Comparison of ENCODE assay signal across 23 cellular contexts in the genomic region with DNA sequence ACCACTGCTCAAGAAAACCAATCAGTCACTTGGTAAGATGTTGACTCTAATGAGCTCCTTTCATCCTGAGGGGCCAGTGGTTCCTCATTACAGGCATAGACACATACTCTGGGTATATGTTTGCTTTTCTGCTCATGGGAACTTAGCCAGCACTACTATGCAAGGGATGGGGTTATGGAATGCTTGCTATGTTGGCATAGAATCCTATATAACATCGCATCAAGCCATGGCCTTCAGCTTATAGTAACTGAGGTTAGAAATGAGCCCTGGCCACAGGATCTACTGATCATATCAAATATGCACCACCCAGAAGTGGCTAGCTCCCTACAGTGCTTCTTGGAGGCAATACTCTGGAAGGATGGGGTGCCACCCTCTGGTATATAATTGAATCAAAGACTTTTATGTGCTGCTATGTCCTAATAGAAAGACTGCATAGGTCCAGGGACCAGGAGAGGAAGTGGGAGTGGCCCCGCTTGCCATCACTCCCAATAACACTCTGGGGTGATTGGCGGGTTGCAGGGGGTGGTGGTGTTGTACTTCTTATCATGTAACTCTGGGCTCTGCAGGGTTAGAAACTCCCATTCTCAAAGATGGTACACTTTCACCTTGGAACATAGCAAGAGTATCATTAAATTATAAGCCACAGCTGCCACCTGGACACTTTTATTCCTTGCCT.
DNase-seq lines count a peak whose midpoint lies in the region; ATAC-seq, FAIRE-seq and TF ChIP-seq lines count a peak whose summit lies in the region.
"Had no signal": no experiment of that assay in that cellular context is flagged by ENCODE, and none has a peak within 500 bp of the region (broad histone marks: within the 10 kb centered on the region; RNA-seq: fewer than 3 reads in every experiment).

No MANE protein-coding gene starts in this region.

- FAIRE-seq in bronchial epithelial cell (lab: Jason Lieb, UNC) (peak; percentile 50), keratinocyte (lab: Jason Lieb, UNC) (no peak)
- FAIRE-seq: astrocyte had no signal

- H3K36me3 Mint-ChIP-seq in GM23338 (ENCODE audit: low read depth), result no peaks in the 10 kb centered on the region
- no peaks in the 10 kb centered on the region for H3K36me3 Mint-ChIP-seq in activated CD4-positive, alpha-beta memory T cell treated with anti-CD3 and anti-CD28 coated beads for 36 hours
- H3K36me3 Mint-ChIP-seq: activated naive CD4-positive, alpha-beta T cell treated with anti-CD3 and anti-CD28 coated beads, Interleukin-2, amount 10 ng/mL, durations not matched to agents 7 days and 5 days had no signal

- H3K9me1 ChIP-seq in keratinocyte (ENCODE audit: control insufficient read depth, extremely low read depth, insufficient read depth, low read length), result no peaks in the 10 kb centered on the region

- intact Hi-C loops in esophagus squamous epithelium (cut with DNase I), result no loop called here
- intact Hi-C loops in activated CD4-positive, alpha-beta memory T cell treated with anti-CD3 and anti-CD28 coated beads for 36 hours (cut with micrococcal nuclease), result no loop called here

- no peak for TF ChIP-seq POLR2A in esophagus squamous epithelium (IDR thresholded peaks at IDR 0.05)

- no peak overlapping the region for H3K9ac ChIP-seq in keratinocyte (ENCODE audit: control insufficient read depth, extremely low read depth, insufficient read depth, low read length)

- POLR2A ChIA-PET in activated CD4-positive, alpha-beta memory T cell treated with anti-CD3 and anti-CD28 coated beads for 36 hours (lab: Charles Lee), result no interaction called here

- H3K9me3 ChIP-seq in keratinocyte (ENCODE audit: control insufficient read depth, low read depth, low read length), result no peaks in the 10 kb centered on the region
- no peaks in the 10 kb centered on the region for H3K9me3 ChIP-seq in esophagus squamous epithelium
- H3K9me3 ChIP-seq: esophagus muscularis mucosa, thyroid gland had no signal

- no peaks in the 10 kb centered on the region for H3K4me1 Mint-ChIP-seq in GM23338
- H3K4me1 Mint-ChIP-seq in activated CD4-positive, alpha-beta memory T cell treated with anti-CD3 and anti-CD28 coated beads for 36 hours (ENCODE audit: low read depth), result no peaks in the 10 kb centered on the region
- H3K4me1 Mint-ChIP-seq: activated naive CD4-positive, alpha-beta T cell treated with anti-CD3 and anti-CD28 coated beads, Interleukin-2, amount 10 ng/mL, durations not matched to agents 7 days and 5 days had no signal

- no peaks in the 10 kb centered on the region for H3K36me3 ChIP-seq in GM23338 (ENCODE audit: insufficient read depth)
- H3K36me3 ChIP-seq in bronchial epithelial cell (ENCODE audit: control insufficient read depth, insufficient read depth, low read length), result no peaks in the 10 kb centered on the region
- H3K36me3 ChIP-seq in keratinocyte (ENCODE audit: control insufficient read depth in 2 of 2, extremely low read depth in 1 of 2, insufficient read depth in 2 of 2, low read length in 2 of 2), result no peaks in the 10 kb centered on the region
- H3K36me3 ChIP-seq in esophagus squamous epithelium, result no peaks in the 10 kb centered on the region
- H3K36me3 ChIP-seq: esophagus muscularis mucosa, thyroid gland had no signal

- WGBS in esophagus squamous epithelium, 2 donors, result 84 to 85% methylated on average over 3 of the region's 3 CpGs

- H3K27me3 Mint-ChIP-seq in GM23338 (ENCODE audit: insufficient read depth, low read depth, poor library complexity), result no peaks in the 10 kb centered on the region
- peaks cover 3% of the 10 kb centered on the region for H3K27me3 Mint-ChIP-seq in activated CD4-positive, alpha-beta memory T cell treated with anti-CD3 and anti-CD28 coated beads for 36 hours

- H3K27ac Mint-ChIP-seq in GM23338, result no peak overlapping the region
- H3K27ac Mint-ChIP-seq in activated CD4-positive, alpha-beta memory T cell treated with anti-CD3 and anti-CD28 coated beads for 36 hours, result no peak overlapping the region
- H3K27ac Mint-ChIP-seq: activated naive CD4-positive, alpha-beta T cell treated with anti-CD3 and anti-CD28 coated beads, Interleukin-2, amount 10 ng/mL, durations not matched to agents 7 days and 5 days; activated T-cell treated with anti-CD3 and anti-CD28 coated beads, Interleukin-2, amount 50 U/mL, for 72 hours; effector memory CD8-positive, alpha-beta T cell had no signal

- no peak overlapping the region for H3K4me3 Mint-ChIP-seq in GM23338
- no peak overlapping the region for H3K4me3 Mint-ChIP-seq in activated CD4-positive, alpha-beta memory T cell treated with anti-CD3 and anti-CD28 coated beads for 36 hours
- H3K4me3 Mint-ChIP-seq: activated naive CD4-positive, alpha-beta T cell treated with anti-CD3 and anti-CD28 coated beads, Interleukin-2, amount 10 ng/mL, durations not matched to agents 7 days and 5 days; activated T-cell treated with anti-CD3 and anti-CD28 coated beads, Interleukin-2, amount 50 U/mL, for 72 hours; effector memory CD8-positive, alpha-beta T cell had no signal

- H3K4me1 ChIP-seq in GM23338 (ENCODE audit: insufficient read depth), result no peaks in the 10 kb centered on the region
- peaks cover 27% of the 10 kb centered on the region for H3K4me1 ChIP-seq in keratinocyte (ENCODE audit: control insufficient read depth, extremely low read depth, insufficient read depth, low read length)
- H3K4me1 ChIP-seq in esophagus squamous epithelium, result peaks cover 9 to 67% (median 39%) of the 10 kb centered on the region in 3 donors

- no peak overlapping the region for H3K4me3 ChIP-seq in GM23338
- no peak overlapping the region for H3K4me3 ChIP-seq in bronchial epithelial cell (ENCODE audit: low read depth, low read length)
- no peak overlapping the region for H3K4me3 ChIP-seq in keratinocyte (ENCODE audit: control insufficient read depth in 2 of 3, extremely low read depth in 1 of 3, insufficient read depth in 2 of 3, low read depth in 1 of 3, low read length in 3 of 3)
- H3K4me3 ChIP-seq in esophagus squamous epithelium, result no peak overlapping the region
- H3K4me3 ChIP-seq: esophagus muscularis mucosa, thyroid gland had no signal

- H3K79me2 ChIP-seq in GM23338 (replicated peaks; ENCODE audit: insufficient read depth) (no peaks in the 10 kb centered on the region), keratinocyte (ENCODE audit: control insufficient read depth, insufficient read depth, low read length) (no peaks in the 10 kb centered on the region)

- no peaks in the 10 kb centered on the region for H4K20me1 ChIP-seq in GM23338 (replicated peaks; ENCODE audit: insufficient read depth)
- no peaks in the 10 kb centered on the region for H4K20me1 ChIP-seq in keratinocyte (ENCODE audit: control insufficient read depth, extremely low read depth, insufficient read depth, low read length)

- H3F3A ChIP-seq in GM23338 (replicated peaks; ENCODE audit: low read depth), result no peaks in the 10 kb centered on the region

- CTCF ChIA-PET in activated CD4-positive, alpha-beta memory T cell treated with anti-CD3 and anti-CD28 coated beads for 36 hours (lab: Charles Lee), result no interaction called here

- no peak for DNase-seq in GM23338 (ENCODE audit: low spot score)
- peak; percentile 38 for DNase-seq in MV-4-11 (lab: John Stamatoyannopoulos, UW)
- DNase-seq in bronchial epithelial cell (ENCODE audit: low read depth), result peak; percentile 44
- DNase-seq in keratinocyte (ENCODE audit: low read depth, low spot score), result peak; percentile 19
- no peak for DNase-seq in esophagus squamous epithelium (lab: John Stamatoyannopoulos, UW)
- DNase-seq in activated CD4-positive, alpha-beta memory T cell treated with anti-CD3 and anti-CD28 coated beads for 36 hours, result no peak
- no peak for DNase-seq in stimulated activated naive CD4-positive, alpha-beta T cell treated with Interleukin-2 at 50 U/mL for 16 hours (lab: John Stamatoyannopoulos, UW)
- DNase-seq: activated naive CD4-positive, alpha-beta T cell treated with anti-CD3 and anti-CD28 coated beads, Interleukin-2, amount 10 ng/mL, durations not matched to agents 7 days and 5 days; activated T-cell treated with anti-CD3 and anti-CD28 coated beads, Interleukin-2, amount 50 U/mL, for 72 hours; DMS53; effector memory CD8-positive, alpha-beta T cell; left cardiac atrium; mesenchymal stem cell; NCI-H146; NCI-H2171; NCI-H526 treated with DMSO at 0.1 percent for 48 hours; RPMI8226; stimulated activated CD4-positive, alpha-beta T cell treated with anti-CD3 and anti-CD28 coated beads, Interleukin-2, amount 100 ng/mL, for 48 hours; stimulated activated naive CD4-positive, alpha-beta T cell; SW 1271; thyroid gland had no signal

- ATAC-seq in GM23338, result no peak
- ATAC-seq: activated T-cell treated with anti-CD3 and anti-CD28 coated beads, Interleukin-2, amount 50 U/mL, for 72 hours; effector memory CD8-positive, alpha-beta T cell; left cardiac atrium had no signal

- dilution Hi-C loops in keratinocyte (cut with MboI; ENCODE audit: extremely low pct_ligation_motif_present, low sequenced_read_pairs), result no loop called here

- H3K27ac ChIP-seq in GM23338 (ENCODE audit: low read depth) (no peak overlapping the region), keratinocyte (ENCODE audit: control insufficient read depth, insufficient read depth, low read length) (no peak overlapping the region), esophagus squamous epithelium (no peak overlapping the region)
- H3K27ac ChIP-seq: thyroid gland had no signal

- H2AFZ ChIP-seq in GM23338 (peak overlapping the region; percentile 28; the same call in 1 of the 2 replicates), keratinocyte (ENCODE audit: control insufficient read depth, low read length) (no peak overlapping the region)

- H3K9me2 ChIP-seq in GM23338 (ENCODE audit: insufficient read depth), result peaks cover 9% of the 10 kb centered on the region; the same call in 1 of the 2 replicates

- no peaks in the 10 kb centered on the region for H3K27me3 ChIP-seq in GM23338 (ENCODE audit: insufficient read depth)
- no peaks in the 10 kb centered on the region for H3K27me3 ChIP-seq in bronchial epithelial cell (ENCODE audit: control insufficient read depth, insufficient read depth, low read length)
- no peaks in the 10 kb centered on the region for H3K27me3 ChIP-seq in keratinocyte (ENCODE audit: control insufficient read depth, extremely low read depth, insufficient read depth, low read length)
- H3K27me3 ChIP-seq in esophagus squamous epithelium, result no peaks in the 10 kb centered on the region
- H3K27me3 ChIP-seq: esophagus muscularis mucosa, thyroid gland had no signal

- H3K4me2 ChIP-seq in GM23338, result no peak overlapping the region
- H3K4me2 ChIP-seq in keratinocyte (ENCODE audit: control insufficient read depth, extremely low read depth, insufficient read depth, low read depth, low read length), result no peak overlapping the region

- H3K9me3 Mint-ChIP-seq in GM23338, result no peaks in the 10 kb centered on the region
- H3K9me3 Mint-ChIP-seq in activated CD4-positive, alpha-beta memory T cell treated with anti-CD3 and anti-CD28 coated beads for 36 hours, result no peaks in the 10 kb centered on the region
- H3K9me3 Mint-ChIP-seq: activated naive CD4-positive, alpha-beta T cell treated with anti-CD3 and anti-CD28 coated beads, Interleukin-2, amount 10 ng/mL, durations not matched to agents 7 days and 5 days; effector memory CD8-positive, alpha-beta T cell had no signal

- TF ChIP-seq CTCF in GM23338 (conservative IDR thresholded peaks at IDR 0.05; ENCODE audit: low read depth in 2 of 2) (no peak), bronchial epithelial cell (IDR thresholded peaks at IDR 0.05; ENCODE audit: insufficient read depth, low read length, severe bottlenecking) (no peak), keratinocyte (optimal IDR thresholded peaks at IDR 0.05 in 1 of 3, IDR thresholded peaks at IDR 0.05 in 1 of 3, conservative IDR thresholded peaks at IDR 0.05 in 1 of 3; ENCODE audit: extremely low read depth in 1 of 3, insufficient read depth in 2 of 3, low read length in 3 of 3) (peak in 1 of 3 experiments; percentile 21), esophagus squamous epithelium (IDR thresholded peaks at IDR 0.05) (no peak)

Comparison
In these comparisons a context has a peak if more than half of its experiments do, and no peak if none do; other contexts are left out.
1. DNase-seq: peak in MV-4-11 (single experiment), bronchial epithelial cell (single experiment) and keratinocyte (single experiment); none in GM23338 (single experiment), esophagus squamous epithelium (single experiment), activated CD4-positive, alpha-beta memory T cell treated with anti-CD3 and anti-CD28 coated beads for 36 hours (single experiment) and stimulated activated naive CD4-positive, alpha-beta T cell treated with Interleukin-2 at 50 U/mL for 16 hours (single experiment).